8 cellular contexts compared by ENCODE assay signal in the genomic region with DNA sequence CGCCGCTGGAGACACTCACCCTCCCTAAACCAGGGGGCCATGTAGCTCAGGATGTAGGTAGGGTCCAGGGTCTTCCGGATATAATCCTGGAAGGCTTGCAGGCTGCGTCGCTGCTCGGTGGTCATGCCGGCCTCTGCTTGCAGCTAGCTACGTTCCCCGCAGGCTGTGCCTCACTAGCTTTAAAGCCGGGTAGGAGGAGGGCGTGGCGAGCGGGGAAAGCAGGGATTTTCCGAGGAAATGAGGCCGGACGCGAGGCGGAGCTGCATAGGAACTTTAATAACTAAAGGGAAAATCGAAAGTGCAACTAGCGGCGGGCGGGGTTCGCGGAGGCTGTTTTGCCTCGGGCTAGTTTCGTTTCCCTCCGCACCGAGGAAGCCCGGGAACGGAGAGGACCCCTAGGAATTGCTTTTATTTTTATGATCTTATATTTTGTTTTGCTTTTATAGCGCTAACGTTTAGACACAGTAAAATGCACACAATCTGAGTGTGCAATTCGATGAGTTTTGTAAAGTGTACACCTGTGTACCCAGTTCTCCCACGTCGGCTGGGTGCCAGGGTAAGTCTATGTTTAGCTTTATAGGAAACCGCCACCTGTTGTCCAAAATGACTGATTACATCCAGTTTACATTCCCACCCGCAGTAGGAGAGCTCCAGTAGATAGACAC. TPM values are rescaled to one million over a fixed set of nuclear protein-coding genes. Genes with fewer than 3 reads are reported as not detected.
DNase-seq lines count a peak whose midpoint lies in the region; TF ChIP-seq lines count a peak whose summit lies in the region.

A gene (minus strand): TSS at position 155 of the 665 bp plus-strand sequence. CDS start 30 bp downstream, at position 125.

- WGBS in GM23248 (ENCODE audit: low coverage in 1 of 2, low lambda C conversion rate in 2 of 2, missing lambda C conversion rate in 2 of 2), 2 experiments = 1 to 2% methylated on average over 37 of the region's 37 CpGs

- H3K27me3 ChIP-seq in GM23248 (replicated peaks; ENCODE audit: insufficient read depth) = no peaks in the 10 kb centered on the region
- no peaks in the 10 kb centered on the region for H3K27me3 ChIP-seq in neuron (ENCODE audit: insufficient read depth, low read length)
- no peaks in the 10 kb centered on the region for H3K27me3 ChIP-seq in subcutaneous abdominal adipose tissue (ENCODE audit: control insufficient read depth in 5 of 5, insufficient read depth in 4 of 5, low read length in 5 of 5)

- H3K9me3 ChIP-seq in GM23248 (ENCODE audit: low read depth) (no peaks in the 10 kb centered on the region), neuron (ENCODE audit: low read length) (no peaks in the 10 kb centered on the region), subcutaneous abdominal adipose tissue (ENCODE audit: control insufficient read depth in 5 of 5, low read length in 5 of 5) (no peaks in the 10 kb centered on the region)

- peaks cover 30% of the 10 kb centered on the region for H3K79me2 ChIP-seq in GM23248 (ENCODE audit: insufficient read depth)

- H3K36me3 ChIP-seq in GM23248 (ENCODE audit: low read depth) (no peaks in the 10 kb centered on the region), neuron (ENCODE audit: insufficient read depth, low read length) (no peaks in the 10 kb centered on the region), subcutaneous abdominal adipose tissue (ENCODE audit: control insufficient read depth in 5 of 5, insufficient read depth in 5 of 5, low read length in 5 of 5) (no peaks in the 10 kb centered on the region)

- peak within 1 kb of the TSS; percentile 90 for H3K4me2 ChIP-seq in GM23248 (ENCODE audit: unreplicated experiment)

- POLR2A ChIA-PET in RWPE1 (lab: Yijun Ruan, JAX; ENCODE audit: low non-redundant PET) = interaction anchor here (0.9 kb wide), 1 partner anchor 142 kb away, joined by 3 read pairs; a partner anchor contains a TSS

- H3K27ac ChIP-seq in GM23248 = peak within 1 kb of the TSS; percentile 66
- peak within 1 kb of the TSS; percentile 81 for H3K27ac ChIP-seq in RWPE1
- H3K27ac ChIP-seq in subcutaneous abdominal adipose tissue (ENCODE audit: low read depth, low read length) = peak within 1 kb of the TSS; percentile 88

- H3F3A ChIP-seq in GM23248 (ENCODE audit: insufficient read depth) = peaks cover 13% of the 10 kb centered on the region; the same call in 1 of the 2 replicates

- H3K4me1 ChIP-seq in GM23248 (ENCODE audit: insufficient read depth) = peaks cover 15% of the 10 kb centered on the region
- H3K4me1 ChIP-seq in neuron (ENCODE audit: insufficient read depth, low read length) = peaks cover 22% of the 10 kb centered on the region
- H3K4me1 ChIP-seq in subcutaneous abdominal adipose tissue (ENCODE audit: control insufficient read depth in 5 of 5, insufficient read depth in 5 of 5, low read length in 5 of 5) = peaks cover 0 to 35% (median 20%) of the 10 kb centered on the region in 5 donors

- H3K9me2 ChIP-seq in GM23248 (ENCODE audit: insufficient read depth) = no peaks in the 10 kb centered on the region

- H2AFZ ChIP-seq in GM23248 = peak within 1 kb of the TSS; percentile 98
- peak within 1 kb of the TSS; percentile 58 for H2AFZ ChIP-seq in neuron (ENCODE audit: low read depth, low read length)

- in situ Hi-C loops in GM23248 (cut with MboI) = no loop called here

- CTCF ChIA-PET in RWPE1 (lab: Yijun Ruan, JAX) = interaction anchor here (0.7 to 2.4 kb wide), 6 partner anchors 44 to 148 kb away, joined by 3 to 11 read pairs (median 6); no protein-coding TSS in a partner anchor

- no peaks in the 10 kb centered on the region for H4K20me1 ChIP-seq in GM23248 (ENCODE audit: insufficient read depth)

- peak within 1 kb of the TSS; percentile 80 for H3K9ac ChIP-seq in GM23248
- peak within 1 kb of the TSS; percentile 38 to 90 (median 88) for H3K9ac ChIP-seq in subcutaneous abdominal adipose tissue (ENCODE audit: low read length in 5 of 5)

- DNase-seq in EL = peak; percentile 95
- peak; percentile 98 for DNase-seq in GM23248
- DNase-seq in Kasumi-1 (lab: John Stamatoyannopoulos, UW) = peak; percentile 83 to 89
- DNase-seq in RWPE1 (ENCODE audit: low spot score) = peak; percentile 89
- peak; percentile 57 for DNase-seq in activated gamma-delta T cell (lab: John Stamatoyannopoulos, UW)
- peak; percentile 86 to 97 for DNase-seq in foreskin fibroblast

- H3K4me3 ChIP-seq in GM23248 = peak within 1 kb of the TSS; percentile 86
- peak within 1 kb of the TSS; percentile 63 to 70 for H3K4me3 ChIP-seq in foreskin fibroblast (ENCODE audit: low read depth in 1 of 2, low read length in 2 of 2)
- peak within 1 kb of the TSS; percentile 90 for H3K4me3 ChIP-seq in neuron (ENCODE audit: low read length)
- H3K4me3 ChIP-seq in subcutaneous abdominal adipose tissue (ENCODE audit: low read depth in 1 of 5, low read length in 5 of 5) = peak within 1 kb of the TSS; percentile 84 to 97 (median 92)

- TF ChIP-seq CTCF in RWPE1 (conservative IDR thresholded peaks at IDR 0.05; ENCODE audit: low read depth) = peak; percentile 93
- no peak for TF ChIP-seq CTCF in foreskin fibroblast (IDR thresholded peaks at IDR 0.05; ENCODE audit: low read depth, low read length)

RNA-seq across cellular contexts. Expression of the gene that starts here (rescaled TPM):
- 5.4 and 8.2 TPM in 2 replicates for total RNA-seq in GM23248 (2014; rRNA removed; shearing (Covaris generic))
- polyA plus RNA-seq in GM23248 (2016; fragmentation: Nextera tagmentation; extraction: Ambion mirVana) = 3.9 and 5.1 TPM in 2 replicates

Comparison
In these comparisons a context has a peak if more than half of its experiments do, and no peak if none do; other contexts are left out.
1. Peak in every context shown above with its lines: DNase-seq, H3K4me3 ChIP-seq and H3K27ac ChIP-seq.